ENCODE assay signal across 8 cellular contexts in genomic region chr19:45730389-45731288, GRCh38. TPM values are rescaled to one million over a fixed set of nuclear protein-coding genes. Genes with fewer than 3 reads are reported as not detected.
DNase-seq lines count a peak whose midpoint lies in the region; ATAC-seq and TF ChIP-seq lines count a peak whose summit lies in the region.

TSS of gene FBXO46 (minus strand) at chr19:45730896. CDS start at chr19:45713495, 17,401 bp downstream.

- peak within 1 kb of the TSS; percentile 90 for H3K9ac ChIP-seq in SU-DHL-6 (ENCODE audit: low read length)

- TF ChIP-seq CTCF in GM12864 (IDR thresholded peaks at IDR 0.05; ENCODE audit: low read depth, low read length, missing control alignments) (peak; percentile 9), SU-DHL-6 (IDR thresholded peaks at IDR 0.05; ENCODE audit: insufficient read depth, low read length, poor library complexity, severe bottlenecking) (peak; percentile 39), osteocyte (IDR thresholded peaks at IDR 0.05) (no peak), thyroid gland (IDR thresholded peaks at IDR 0.05) (no peak)

- H3K9me3 Mint-ChIP-seq in activated naive CD8-positive, alpha-beta T cell treated with anti-CD3 and anti-CD28 coated beads, Interleukin-2, amount 10 ng/mL, durations not matched to agents 7 days and 5 days = no peaks in the 10 kb centered on the region
- no peaks in the 10 kb centered on the region for H3K9me3 Mint-ChIP-seq in osteocyte (ENCODE audit: unreplicated experiment)

- peak within 1 kb of the TSS; percentile 45 for H2AFZ ChIP-seq in SU-DHL-6 (ENCODE audit: low read depth, low read length, severe bottlenecking)

- H3K4me2 ChIP-seq in SU-DHL-6 (ENCODE audit: low read depth, low read length, poor library complexity, severe bottlenecking) = peak within 1 kb of the TSS; percentile 71

- peaks cover 5% of the 10 kb centered on the region for H3F3A ChIP-seq in SU-DHL-6 (ENCODE audit: insufficient read depth)

- H3K4me1 Mint-ChIP-seq in activated naive CD8-positive, alpha-beta T cell treated with anti-CD3 and anti-CD28 coated beads, Interleukin-2, amount 10 ng/mL, durations not matched to agents 7 days and 5 days = peaks cover 21% of the 10 kb centered on the region
- peaks cover 16% of the 10 kb centered on the region for H3K4me1 Mint-ChIP-seq in osteocyte (ENCODE audit: unreplicated experiment)

- 1 to 2% methylated on average over 32 to 48 of the region's 48 CpGs for WGBS in thyroid gland, 2 donors

- intact Hi-C loops in head of caudate nucleus (cut with DNase I) (no loop called here), thyroid gland (cut with DNase I) (no loop called here)

- peaks cover 10% of the 10 kb centered on the region for H3K36me3 Mint-ChIP-seq in activated naive CD8-positive, alpha-beta T cell treated with anti-CD3 and anti-CD28 coated beads, Interleukin-2, amount 10 ng/mL, durations not matched to agents 7 days and 5 days
- H3K36me3 Mint-ChIP-seq in osteocyte (ENCODE audit: unreplicated experiment) = no peaks in the 10 kb centered on the region

- no peaks in the 10 kb centered on the region for H3K9me2 ChIP-seq in SU-DHL-6 (replicated peaks; ENCODE audit: insufficient read depth, low read length)

- H3K4me3 Mint-ChIP-seq in activated naive CD8-positive, alpha-beta T cell treated with anti-CD3 and anti-CD28 coated beads, Interleukin-2, amount 10 ng/mL, durations not matched to agents 7 days and 5 days = peak within 1 kb of the TSS; percentile 100
- H3K4me3 Mint-ChIP-seq in osteocyte (ENCODE audit: unreplicated experiment) = peak within 1 kb of the TSS; percentile 90

- no peaks in the 10 kb centered on the region for H3K36me3 ChIP-seq in SU-DHL-6 (ENCODE audit: low read length)
- no peaks in the 10 kb centered on the region for H3K36me3 ChIP-seq in thyroid gland

- POLR2A ChIA-PET in activated naive CD8-positive, alpha-beta T cell treated with anti-CD3 and anti-CD28 coated beads, Interleukin-2, amount 10 ng/mL, durations not matched to agents 7 days and 5 days (lab: Charles Lee) = interaction anchor here (0.5 to 2.9 kb wide), 10 partner anchors 13 to 1055 kb away, joined by 3 to 47 read pairs (median 4); partner anchors contain the start of genes IRF2BP1, MYPOP, QPCTL and SIX5

- peak within 1 kb of the TSS; percentile 95 for H3K27ac Mint-ChIP-seq in activated naive CD8-positive, alpha-beta T cell treated with anti-CD3 and anti-CD28 coated beads, Interleukin-2, amount 10 ng/mL, durations not matched to agents 7 days and 5 days
- H3K27ac Mint-ChIP-seq in osteocyte (ENCODE audit: unreplicated experiment) = peak within 1 kb of the TSS; percentile 78

- H3K4me3 ChIP-seq in GM12864 (ENCODE audit: low read depth, low read length) (peak within 1 kb of the TSS; percentile 83), SU-DHL-6 (ENCODE audit: insufficient read depth, low read length, poor library complexity, severe bottlenecking) (peak within 1 kb of the TSS; percentile 82), thyroid gland (replicated peaks in 1 of 3) (peak within 1 kb of the TSS; percentile 57 to 90 (median 61))

- H3K27ac ChIP-seq in SU-DHL-6 (ENCODE audit: low read depth, low read length) = peak within 1 kb of the TSS; percentile 45
- peak within 1 kb of the TSS in 2 of 3 donors; percentile 25 to 51 for H3K27ac ChIP-seq in thyroid gland

- peak; percentile 90 for ATAC-seq in HG02623 (IDR thresholded peaks at IDR 0.05; ENCODE audit: unreplicated experiment)
- peak; percentile 98 for ATAC-seq in activated naive CD8-positive, alpha-beta T cell treated with anti-CD3 and anti-CD28 coated beads, Interleukin-2, amount 10 ng/mL, durations not matched to agents 7 days and 5 days (ENCODE audit: low read depth)

- no peaks in the 10 kb centered on the region for H4K20me1 ChIP-seq in SU-DHL-6 (ENCODE audit: low read depth, low read length)

- H3K27me3 ChIP-seq in SU-DHL-6 (ENCODE audit: low read length) (no peaks in the 10 kb centered on the region), thyroid gland (no peaks in the 10 kb centered on the region)

- peaks cover 9 to 26% of the 10 kb centered on the region in 2 donors for H3K4me1 ChIP-seq in thyroid gland

- DNase-seq in GM12864 (ENCODE audit: low read depth) (peak; percentile 94), NCI-H128 (lab: John Stamatoyannopoulos, UW; ENCODE audit: unreplicated experiment) (peak; percentile 98), head of caudate nucleus (peak; percentile 94 to 99 (median 98)), osteocyte (ENCODE audit: extremely low spot score, unreplicated experiment) (peak; percentile 99), thyroid gland (peak; percentile 97 to 98)
- DNase-seq in activated naive CD8-positive, alpha-beta T cell treated with anti-CD3 and anti-CD28 coated beads, Interleukin-2, amount 10 ng/mL, durations not matched to agents 7 days and 5 days = peak; percentile 86

- peaks cover 9% of the 10 kb centered on the region for H3K27me3 Mint-ChIP-seq in activated naive CD8-positive, alpha-beta T cell treated with anti-CD3 and anti-CD28 coated beads, Interleukin-2, amount 10 ng/mL, durations not matched to agents 7 days and 5 days
- H3K27me3 Mint-ChIP-seq in osteocyte (ENCODE audit: unreplicated experiment) = no peaks in the 10 kb centered on the region

- TF ChIP-seq POLR2A in thyroid gland (IDR thresholded peaks at IDR 0.05) = peak in 1 of 2 donors; percentile 85

- no peaks in the 10 kb centered on the region for H3K9me3 ChIP-seq in SU-DHL-6 (ENCODE audit: insufficient read depth, low read length)
- H3K9me3 ChIP-seq in thyroid gland = no peaks in the 10 kb centered on the region

- peaks cover 50% of the 10 kb centered on the region for H3K79me2 ChIP-seq in SU-DHL-6 (ENCODE audit: insufficient read depth, low read length)

RNA-seq across cellular contexts. Expression of gene FBXO46, which starts in this region (rescaled TPM):
- 10 to 100 TPM; 29.9 to 35.5 TPM for total RNA-seq in activated naive CD8-positive, alpha-beta T cell treated with anti-CD3 and anti-CD28 coated beads, Interleukin-2, amount 10 ng/mL, durations not matched to agents 7 days and 5 days
- 16.0 and 18.3 TPM in 2 replicates for total RNA-seq in osteocyte
- total RNA-seq in thyroid gland = 10 to 100 TPM; 13.7 to 22.3 (median 17.4) TPM

Comparison
In these comparisons a context has a peak if more than half of its experiments do, and no peak if none do; other contexts are left out.
1. Peak in every context shown above with its lines: DNase-seq, ATAC-seq, H3K4me3 ChIP-seq and H3K27ac ChIP-seq.
2. CTCF ChIP-seq: peak in GM12864 (single experiment) and SU-DHL-6 (single experiment); none in osteocyte (single experiment) and thyroid gland (0 of 6).